In the genomic region with DNA sequence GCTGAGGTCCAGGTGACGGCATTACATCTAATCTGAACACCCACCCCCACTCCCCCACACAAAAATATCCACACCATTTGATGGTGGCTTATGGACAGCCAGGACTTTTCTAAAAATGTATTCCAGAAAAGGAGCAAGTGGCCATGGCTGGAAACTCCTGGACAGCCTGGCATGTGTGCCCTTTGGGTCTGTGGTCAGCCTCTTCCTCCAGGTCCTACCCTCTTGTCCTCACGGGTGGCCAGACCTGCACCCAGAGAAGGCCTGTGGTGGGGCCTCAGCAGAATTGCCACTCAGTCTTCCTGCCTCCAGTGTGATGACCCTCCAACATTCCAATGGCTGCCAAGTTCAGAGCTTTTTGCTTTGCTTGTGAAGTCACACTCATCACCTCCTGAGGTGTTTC, we compare ENCODE assay signal across 23 cellular contexts.
"Had no signal": no experiment of that assay in that cellular context is flagged by ENCODE, and none has a peak within 500 bp of the region (broad histone marks: within the 10 kb centered on the region; RNA-seq: fewer than 3 reads in every experiment).

No MANE protein-coding gene starts in this region.

- H3K4me3 Mint-ChIP-seq: activated CD4-positive, alpha-beta memory T cell treated with anti-CD3 and anti-CD28 coated beads for 36 hours; activated CD4-positive, alpha-beta T cell treated with anti-CD3 and anti-CD28 coated beads for 36 hours; activated CD4-positive, alpha-beta T cell treated with anti-CD3 and anti-CD28 coated beads, Interleukin-2, amount 10 ng/mL, durations not matched to agents 24 days and 14 days; activated CD8-positive, alpha-beta T cell treated with anti-CD3 and anti-CD28 coated beads, Interleukin-2, amount 10 ng/mL, durations not matched to agents 7 days and 5 days; activated naive CD8-positive, alpha-beta T cell; activated T-cell treated with anti-CD3 and anti-CD28 coated beads, Interleukin-2, amount 50 U/mL, for 4 hours; activated T-helper 17 cell treated with anti-CD3 and anti-CD28 coated beads, Interleukin-2, amount 50 U/mL, for 72 hours; central memory CD8-positive, alpha-beta T cell; endodermal cell had no signal

- H3K27me3 ChIP-seq: brain microvascular endothelial cell had no signal

- H3K4me1 Mint-ChIP-seq: activated CD4-positive, alpha-beta T cell treated with anti-CD3 and anti-CD28 coated beads for 36 hours; activated CD4-positive, alpha-beta T cell treated with anti-CD3 and anti-CD28 coated beads, Interleukin-2, amount 10 ng/mL, durations not matched to agents 24 days and 14 days; activated T-helper 17 cell treated with anti-CD3 and anti-CD28 coated beads, Interleukin-2, amount 50 U/mL, for 72 hours; central memory CD8-positive, alpha-beta T cell had no signal

- H3K36me3 ChIP-seq: brain microvascular endothelial cell had no signal

- H3K27me3 Mint-ChIP-seq: activated CD4-positive, alpha-beta memory T cell treated with anti-CD3 and anti-CD28 coated beads for 36 hours; activated CD4-positive, alpha-beta T cell treated with anti-CD3 and anti-CD28 coated beads for 36 hours; activated CD4-positive, alpha-beta T cell treated with anti-CD3 and anti-CD28 coated beads, Interleukin-2, amount 10 ng/mL, durations not matched to agents 24 days and 14 days; activated naive CD8-positive, alpha-beta T cell had no signal

- H3K27ac Mint-ChIP-seq: activated CD4-positive, alpha-beta memory T cell treated with anti-CD3 and anti-CD28 coated beads for 36 hours; activated CD4-positive, alpha-beta T cell treated with anti-CD3 and anti-CD28 coated beads for 36 hours; activated CD4-positive, alpha-beta T cell treated with anti-CD3 and anti-CD28 coated beads, Interleukin-2, amount 10 ng/mL, durations not matched to agents 24 days and 14 days; activated CD8-positive, alpha-beta T cell treated with anti-CD3 and anti-CD28 coated beads, Interleukin-2, amount 10 ng/mL, durations not matched to agents 7 days and 5 days; activated naive CD8-positive, alpha-beta T cell; activated T-helper 17 cell treated with anti-CD3 and anti-CD28 coated beads, Interleukin-2, amount 50 U/mL, for 72 hours; endodermal cell had no signal

- H3K27ac ChIP-seq: brain microvascular endothelial cell had no signal

- DNase-seq: activated CD4-positive, alpha-beta memory T cell treated with anti-CD3 and anti-CD28 coated beads for 36 hours; activated CD4-positive, alpha-beta T cell treated with anti-CD3 and anti-CD28 coated beads for 36 hours; activated CD4-positive, alpha-beta T cell treated with anti-CD3 and anti-CD28 coated beads, Interleukin-2, amount 10 ng/mL, durations not matched to agents 24 days and 14 days; activated CD4-positive, CD25-positive, alpha-beta regulatory T cell; activated CD4-positive, CD25-positive, alpha-beta regulatory T cell treated with anti-CD3 and anti-CD28 coated beads, Interleukin-2, amount 50 U/mL, for 72 hours; activated CD8-positive, alpha-beta T cell treated with anti-CD3 and anti-CD28 coated beads, Interleukin-2, amount 10 ng/mL, durations not matched to agents 7 days and 5 days; activated effector memory CD4-positive, alpha-beta T cell treated with Interleukin-2 at 50 U/mL for 16 hours; activated gamma-delta T cell treated with Interleukin-2 at 50 U/mL for 16 hours; activated naive CD4-positive, alpha-beta T cell treated with anti-CD3 and anti-CD28 coated beads, Interleukin-2, amount 50 U/mL, for 16 hours; activated naive CD4-positive, alpha-beta T cell treated with Interleukin-2 at 50 U/mL for 16 hours; activated T-cell treated with anti-CD3 and anti-CD28 coated beads, Interleukin-2, amount 50 U/mL, for 4 hours; amniotic stem cell; anterior cingulate cortex; brain microvascular endothelial cell; cortex of kidney; dermis blood vessel endothelial cell; effector CD8-positive, alpha-beta T cell; endodermal cell; foreskin fibroblast; T-helper 2 cell had no signal
